In genomic region chr4:5796976-5797375, GRCh38 we compare ENCODE assay signal across 28 cellular contexts.
"Had no signal": no experiment of that assay in that cellular context is flagged by ENCODE, and none has a peak within 500 bp of the region (broad histone marks: within the 10 kb centered on the region; RNA-seq: fewer than 3 reads in every experiment).

No MANE protein-coding gene starts in this region.

- H3K4me1 Mint-ChIP-seq: endodermal cell; nephron progenitor cell; stimulated activated memory B cell treated with anti-CD40 and anti-IgM and Interleukin-4, amounts not matched to agents 10 μg/mL and 1 μg/mL and 100 μg/mL, for 72 hours had no signal

- H3K27me3 Mint-ChIP-seq: dendritic cell treated with granulocyte-macrophage colony-stimulating factor and Interleukin-4, amounts not matched to agents 40 ng/mL and 50 ng/mL, for 4 days had no signal

- H3K36me3 ChIP-seq: colonic mucosa, ovary, right lobe of liver had no signal

- H3K27ac Mint-ChIP-seq: dendritic cell treated with granulocyte-macrophage colony-stimulating factor and Interleukin-4, amounts not matched to agents 40 ng/mL and 50 ng/mL, for 4 days; endodermal cell; naive thymus-derived CD8-positive, alpha-beta T cell; nephron progenitor cell; stimulated activated memory B cell treated with anti-CD40 and anti-IgM and Interleukin-4, amounts not matched to agents 10 μg/mL and 1 μg/mL and 100 μg/mL, for 72 hours had no signal

- H3K36me3 Mint-ChIP-seq: naive thymus-derived CD8-positive, alpha-beta T cell; stimulated activated memory B cell treated with anti-CD40 and anti-IgM and Interleukin-4, amounts not matched to agents 10 μg/mL and 1 μg/mL and 100 μg/mL, for 72 hours had no signal

- H3K4me1 ChIP-seq: colonic mucosa, foreskin keratinocyte, gastroesophageal sphincter, left lung, right lobe of liver, testis, tibial artery, vagina had no signal

- H3K4me2 ChIP-seq: hepatocyte had no signal

- H3K79me2 ChIP-seq: hepatocyte had no signal

- H3K9me3 Mint-ChIP-seq: dendritic cell treated with granulocyte-macrophage colony-stimulating factor and Interleukin-4, amounts not matched to agents 40 ng/mL and 50 ng/mL, for 4 days had no signal

- ATAC-seq: esophagus mucosa; foreskin keratinocyte; gastroesophageal sphincter; heart left ventricle; left cardiac atrium; left lung; naive thymus-derived CD8-positive, alpha-beta T cell; right lobe of liver; stimulated activated memory B cell treated with anti-CD40 and anti-IgM and Interleukin-4, amounts not matched to agents 10 μg/mL and 1 μg/mL and 100 μg/mL, for 72 hours; stimulated activated naive CD8-positive, alpha-beta T cell treated with anti-CD3 and anti-CD28 coated beads, Interleukin-15, Interleukin-2, amounts not matched to agents 100 U/mL and 50 U/mL, for 24 hours had no signal

- H2AFZ ChIP-seq: hepatocyte had no signal

- H3K27me3 ChIP-seq: colonic mucosa, foreskin keratinocyte, gastroesophageal sphincter, heart left ventricle, hepatocyte, left lung, ovary, right lobe of liver, testis, tibial artery, vagina had no signal

- H3K27ac ChIP-seq: colonic mucosa, epithelial cell of prostate, foreskin keratinocyte, gastroesophageal sphincter, heart left ventricle, hepatocyte, left lung, ovary, right lobe of liver, testis, tibial artery, vagina had no signal

- H3K9me3 ChIP-seq: colonic mucosa, gastroesophageal sphincter, heart left ventricle, left lung, ovary, right lobe of liver, testis, tibial artery, vagina had no signal

- DNase-seq: colonic mucosa; effector CD8-positive, alpha-beta T cell; foreskin keratinocyte; heart left ventricle; left cardiac atrium; left lung; mammary epithelial cell; mesendoderm; naive thymus-derived CD8-positive, alpha-beta T cell; nephron progenitor cell; occipital lobe; posterior cingulate gyrus; retina; stimulated activated CD4-positive, alpha-beta T cell treated with anti-CD3 and anti-CD28 coated beads, Interleukin-4, amount 100 ng/mL, for 4 hours; stimulated activated naive CD8-positive, alpha-beta T cell treated with anti-CD3 and anti-CD28 coated beads, Interleukin-15, Interleukin-2, amounts not matched to agents 100 U/mL and 50 U/mL, for 24 hours; substantia nigra; testis had no signal

- H3K4me3 ChIP-seq: colonic mucosa, gastroesophageal sphincter, heart left ventricle, hepatocyte, left lung, ovary, right lobe of liver, testis, tibial artery, vagina had no signal

- H3K4me3 Mint-ChIP-seq: dendritic cell treated with granulocyte-macrophage colony-stimulating factor and Interleukin-4, amounts not matched to agents 40 ng/mL and 50 ng/mL, for 4 days; endodermal cell; naive thymus-derived CD8-positive, alpha-beta T cell; nephron progenitor cell; stimulated activated memory B cell treated with anti-CD40 and anti-IgM and Interleukin-4, amounts not matched to agents 10 μg/mL and 1 μg/mL and 100 μg/mL, for 72 hours had no signal
